ENCODE assay signal across 17 cellular contexts in genomic region chr2:230821991-230822520, GRCh38. TPM values are rescaled to one million over a fixed set of nuclear protein-coding genes. Genes with fewer than 3 reads are reported as not detected.
A peak's percentile ranks its signal among the peaks of the same experiment; 100 is the strongest.
DNase-seq lines count a peak whose midpoint lies in the region; ATAC-seq and TF ChIP-seq lines count a peak whose summit lies in the region.
"Had no signal": no experiment of that assay in that cellular context is flagged by ENCODE, and none has a peak within 500 bp of the region (broad histone marks: within the 10 kb centered on the region; RNA-seq: fewer than 3 reads in every experiment).

No MANE protein-coding gene starts in this region.

- no peak overlapping the region for H3K27ac ChIP-seq in aorta (ENCODE audit: low read depth in 1 of 2, low read length in 2 of 2)
- H3K27ac ChIP-seq: KMS-11 had no signal

- no peaks in the 10 kb centered on the region for H3K9me3 ChIP-seq in T-helper 17 cell (ENCODE audit: control insufficient read depth, low read length, poor library complexity, severe bottlenecking)
- no peaks in the 10 kb centered on the region for H3K9me3 ChIP-seq in mucosa of descending colon
- H3K9me3 ChIP-seq in aorta (ENCODE audit: control insufficient read depth, low read length): no peaks in the 10 kb centered on the region

- intact Hi-C loops in mucosa of descending colon (cut with DNase I, micrococcal nuclease): loop anchor here (5.0 kb wide), 1 partner anchor 165 kb away; no protein-coding TSS in a partner anchor
- intact Hi-C loops in aorta (cut with DNase I): loop anchor here (10.0 kb wide), 1 partner anchor 233 kb away; the partner anchor contains the start of gene PSMD1 (in 2 of the 2)
- intact Hi-C loops in activated CD4-positive, alpha-beta T cell treated with anti-CD3 and anti-CD28 coated beads, Interleukin-2, amount 10 ng/mL, durations not matched to agents 24 days and 14 days (cut with micrococcal nuclease): no loop called here

- no peaks in the 10 kb centered on the region for H3K27me3 ChIP-seq in aorta (ENCODE audit: control insufficient read depth in 1 of 2, insufficient read depth in 2 of 2, low read length in 1 of 2)

- CTCF ChIA-PET in activated naive CD4-positive, alpha-beta T cell treated with anti-CD3 and anti-CD28 coated beads, Interleukin-2, amount 10 ng/mL, durations not matched to agents 7 days and 5 days (lab: Charles Lee): interaction anchor here (0.6 to 3.6 kb wide), 4 partner anchors 8 to 755 kb away, joined by 3 to 28 read pairs (median 10); no protein-coding TSS in a partner anchor

- peaks cover 26% of the 10 kb centered on the region for H3K27me3 Mint-ChIP-seq in activated naive CD4-positive, alpha-beta T cell treated with anti-CD3 and anti-CD28 coated beads, Interleukin-2, amount 10 ng/mL, durations not matched to agents 7 days and 5 days
- H3K27me3 Mint-ChIP-seq in T-helper 17 cell: peaks cover 20% of the 10 kb centered on the region
- H3K27me3 Mint-ChIP-seq in activated CD4-positive, alpha-beta T cell treated with anti-CD3 and anti-CD28 coated beads, Interleukin-2, amount 10 ng/mL, durations not matched to agents 24 days and 14 days: peaks cover 22% of the 10 kb centered on the region

- H3K4me3 ChIP-seq in mucosa of descending colon: no peak overlapping the region
- H3K4me3 ChIP-seq in aorta (ENCODE audit: low read length in 2 of 2): no peak overlapping the region

- ATAC-seq in T-helper 17 cell (no peak), mucosa of descending colon (peak; percentile 11), aorta (ENCODE audit: low FRiP score) (peak; percentile 19)

- peaks cover 13% of the 10 kb centered on the region for H3K4me1 Mint-ChIP-seq in activated naive CD4-positive, alpha-beta T cell treated with anti-CD3 and anti-CD28 coated beads, Interleukin-2, amount 10 ng/mL, durations not matched to agents 7 days and 5 days
- peaks cover 10% of the 10 kb centered on the region for H3K4me1 Mint-ChIP-seq in T-helper 17 cell
- H3K4me1 Mint-ChIP-seq in activated CD4-positive, alpha-beta T cell treated with anti-CD3 and anti-CD28 coated beads, Interleukin-2, amount 10 ng/mL, durations not matched to agents 24 days and 14 days: peaks cover 11% of the 10 kb centered on the region

- H3K36me3 ChIP-seq in mucosa of descending colon (ENCODE audit: low read depth) (peaks cover 7% of the 10 kb centered on the region), aorta (ENCODE audit: control insufficient read depth in 1 of 2, insufficient read depth in 2 of 2, low read length in 1 of 2) (peaks cover 0 to 4% of the 10 kb centered on the region in 2 donors)

- H3K4me1 ChIP-seq in mucosa of descending colon (ENCODE audit: low read depth) (peaks cover 3% of the 10 kb centered on the region), aorta (ENCODE audit: control insufficient read depth in 1 of 2, insufficient read depth in 2 of 2, low read length in 2 of 2) (no peaks in the 10 kb centered on the region)

- DNase-seq in activated naive CD4-positive, alpha-beta T cell treated with anti-CD3 and anti-CD28 coated beads, Interleukin-2, amount 10 ng/mL, durations not matched to agents 7 days and 5 days: no peak
- DNase-seq in activated naive CD4-positive, alpha-beta T cell treated with Interleukin-2 at 50 U/mL for 16 hours: no peak
- no peak for DNase-seq in T-helper 17 cell
- no peak for DNase-seq in mucosa of descending colon
- DNase-seq in aorta: no peak
- DNase-seq in activated CD4-positive, alpha-beta T cell treated with anti-CD3 and anti-CD28 coated beads, Interleukin-2, amount 10 ng/mL, durations not matched to agents 24 days and 14 days: no peak
- no peak for DNase-seq in retina
- DNase-seq in SKM-1 treated with dmso at 0.1 percent for 144 hours (lab: John Stamatoyannopoulos, UW; ENCODE audit: unreplicated experiment): no peak
- DNase-seq: CD8-positive, alpha-beta memory T cell; DMS53; H9; NCI-H1048; NCI-H1436; NCI-H2029; NCI-H2171 treated with DMSO at 0.1 percent for 48 hours; Right ventricle myocardium superior had no signal

- peaks cover 35% of the 10 kb centered on the region for H3K36me3 Mint-ChIP-seq in activated naive CD4-positive, alpha-beta T cell treated with anti-CD3 and anti-CD28 coated beads, Interleukin-2, amount 10 ng/mL, durations not matched to agents 7 days and 5 days
- peaks cover 7% of the 10 kb centered on the region for H3K36me3 Mint-ChIP-seq in T-helper 17 cell (ENCODE audit: low read depth)
- peaks cover 27% of the 10 kb centered on the region for H3K36me3 Mint-ChIP-seq in activated CD4-positive, alpha-beta T cell treated with anti-CD3 and anti-CD28 coated beads, Interleukin-2, amount 10 ng/mL, durations not matched to agents 24 days and 14 days (ENCODE audit: low read depth)

- H3K4me3 Mint-ChIP-seq in activated naive CD4-positive, alpha-beta T cell treated with anti-CD3 and anti-CD28 coated beads, Interleukin-2, amount 10 ng/mL, durations not matched to agents 7 days and 5 days: no peak overlapping the region
- no peak overlapping the region for H3K4me3 Mint-ChIP-seq in T-helper 17 cell
- no peak overlapping the region for H3K4me3 Mint-ChIP-seq in activated CD4-positive, alpha-beta T cell treated with anti-CD3 and anti-CD28 coated beads, Interleukin-2, amount 10 ng/mL, durations not matched to agents 24 days and 14 days
- H3K4me3 Mint-ChIP-seq: CD8-positive, alpha-beta memory T cell; H9 had no signal

- TF ChIP-seq CTCF in mucosa of descending colon (IDR thresholded peaks at IDR 0.05): no peak

- no peaks in the 10 kb centered on the region for H3K9me3 Mint-ChIP-seq in activated naive CD4-positive, alpha-beta T cell treated with anti-CD3 and anti-CD28 coated beads, Interleukin-2, amount 10 ng/mL, durations not matched to agents 7 days and 5 days
- no peaks in the 10 kb centered on the region for H3K9me3 Mint-ChIP-seq in activated CD4-positive, alpha-beta T cell treated with anti-CD3 and anti-CD28 coated beads, Interleukin-2, amount 10 ng/mL, durations not matched to agents 24 days and 14 days
- H3K9me3 Mint-ChIP-seq: CD8-positive, alpha-beta memory T cell; H9 had no signal

- WGBS in aorta, 2 donors: 89% methylated on average over 13 of the region's 13 CpGs

- H3K27ac Mint-ChIP-seq in activated naive CD4-positive, alpha-beta T cell treated with anti-CD3 and anti-CD28 coated beads, Interleukin-2, amount 10 ng/mL, durations not matched to agents 7 days and 5 days: peak overlapping the region; percentile 11
- peak overlapping the region; percentile 57 for H3K27ac Mint-ChIP-seq in T-helper 17 cell
- no peak overlapping the region for H3K27ac Mint-ChIP-seq in activated CD4-positive, alpha-beta T cell treated with anti-CD3 and anti-CD28 coated beads, Interleukin-2, amount 10 ng/mL, durations not matched to agents 24 days and 14 days

RNA-seq across cellular contexts. Expression of gene ITM2C, which starts 42.7 kb away (rescaled TPM):
- total RNA-seq in T-helper 17 cell (10 to 100 TPM; 15.3 to 18.6 TPM), mucosa of descending colon (1,000 to 10,000 TPM; 1,048 to 2,192 (median 2,113) TPM), aorta (10 to 100 TPM; 59.6 to 99.5 TPM)
- polyA plus RNA-seq in aorta: 100 to 1,000 TPM in 1 of 2 donors, 10 to 100 TPM in 1; 81.5 to 117 TPM
- 8.3 and 10.3 TPM in 2 replicates for total RNA-seq in activated CD4-positive, alpha-beta T cell treated with anti-CD3 and anti-CD28 coated beads, Interleukin-2, amount 10 ng/mL, durations not matched to agents 24 days and 14 days

Comparison
In these comparisons a context has a peak if more than half of its experiments do, and no peak if none do; other contexts are left out.
1. RNA of gene ITM2C, which starts 42.7 kb away (total RNA-seq): 1,048 to 2,192 TPM in mucosa of descending colon; 59.6 to 99.5 TPM in aorta, 15.3 to 18.6 TPM in T-helper 17 cell and 8.3 to 10.3 TPM in activated CD4-positive, alpha-beta T cell treated with anti-CD3 and anti-CD28 coated beads, Interleukin-2, amount 10 ng/mL, durations not matched to agents 24 days and 14 days; every median in the first group is over 10 times any median in the second.